7 cellular contexts compared by ENCODE assay signal in genomic region chr9:129803679-129804065, GRCh38. TPM values are rescaled to one million over a fixed set of nuclear protein-coding genes. Genes with fewer than 3 reads are reported as not detected.
DNase-seq lines count a peak whose midpoint lies in the region; ATAC-seq and TF ChIP-seq lines count a peak whose summit lies in the region.

No MANE protein-coding gene starts in this region.

- H3K4me1 ChIP-seq in effector memory CD4-positive, alpha-beta T cell (ENCODE audit: control insufficient read depth, insufficient read depth, low read length, poor library complexity, severe bottlenecking), result peaks cover 9% of the 10 kb centered on the region

- peak; percentile 19 for ATAC-seq in GM21367 (IDR thresholded peaks at IDR 0.05; ENCODE audit: unreplicated experiment)

- H3K36me3 Mint-ChIP-seq in neural crest cell (ENCODE audit: low read depth), result peaks cover 4% of the 10 kb centered on the region

- TF ChIP-seq CTCF in neural crest cell (conservative IDR thresholded peaks at IDR 0.05), result no peak

- DNase-seq in MG63 (peak; percentile 18), neural crest cell (ENCODE audit: low read depth, low spot score) (no peak), DMS114 treated with DMSO at 0.1 percent for 48 hours (lab: John Stamatoyannopoulos, UW; ENCODE audit: unreplicated experiment) (no peak), dermis blood vessel endothelial cell (no peak), ecto neural progenitor cell (ENCODE audit: low spot score) (no peak)
- DNase-seq in effector memory CD4-positive, alpha-beta T cell, result no peak

- no peaks in the 10 kb centered on the region for H3K9me3 ChIP-seq in MG63
- no peaks in the 10 kb centered on the region for H3K9me3 ChIP-seq in effector memory CD4-positive, alpha-beta T cell (ENCODE audit: control insufficient read depth, low read length)

- peak overlapping the region; percentile 92 for H3K4me3 ChIP-seq in MG63
- peak overlapping the region; percentile 93 for H3K4me3 ChIP-seq in effector memory CD4-positive, alpha-beta T cell (ENCODE audit: insufficient read depth, low read depth, low read length, poor library complexity, severe bottlenecking)

- H3K36me3 ChIP-seq in MG63, result peaks cover 9% of the 10 kb centered on the region
- H3K36me3 ChIP-seq in effector memory CD4-positive, alpha-beta T cell (ENCODE audit: control insufficient read depth, insufficient read depth, low read length), result peaks cover 18% of the 10 kb centered on the region

- peaks cover 14% of the 10 kb centered on the region for H3K4me1 Mint-ChIP-seq in neural crest cell

- no peaks in the 10 kb centered on the region for H3K9me3 Mint-ChIP-seq in neural crest cell

- H3K4me3 Mint-ChIP-seq in neural crest cell, result peak overlapping the region; percentile 90

- H3K27me3 ChIP-seq in MG63, result no peaks in the 10 kb centered on the region
- no peaks in the 10 kb centered on the region for H3K27me3 ChIP-seq in effector memory CD4-positive, alpha-beta T cell (replicated peaks; ENCODE audit: control insufficient read depth, insufficient read depth, low read length, poor library complexity, severe bottlenecking)

- peak overlapping the region; percentile 83 for H3K27ac ChIP-seq in effector memory CD4-positive, alpha-beta T cell (ENCODE audit: insufficient read depth, low read length, poor library complexity, severe bottlenecking)

- no peaks in the 10 kb centered on the region for H3K27me3 Mint-ChIP-seq in neural crest cell (ENCODE audit: low read depth)

- H3K27ac Mint-ChIP-seq in neural crest cell (ENCODE audit: unreplicated experiment), result no peak overlapping the region

RNA-seq across cellular contexts. Expression of gene TOR1B, which starts 0.7 kb away (rescaled TPM):
- 31.8 and 43.6 TPM in 2 replicates for total RNA-seq in MG63 (2014; rRNA removed; shearing (Covaris generic); ENCODE audit: low replicate concordance)
- total RNA-seq in neural crest cell, result 16.6 and 18.0 TPM in 2 replicates
- total RNA-seq in dermis blood vessel endothelial cell, result 33.5 and 34.6 TPM in 2 replicates

RNA-seq across cellular contexts. Expression of gene TOR1A, which starts 20.3 kb away (rescaled TPM):
- total RNA-seq in MG63 (2014; rRNA removed; shearing (Covaris generic); ENCODE audit: low replicate concordance), result 30.1 and 32.1 TPM in 2 replicates
- total RNA-seq in neural crest cell (36.9 and 40.5 TPM in 2 replicates), dermis blood vessel endothelial cell (38.0 and 38.8 TPM in 2 replicates)

RNA-seq across cellular contexts. Expression of gene C9orf78, which starts 31.4 kb away (rescaled TPM):
- total RNA-seq in MG63 (2014; rRNA removed; shearing (Covaris generic); ENCODE audit: low replicate concordance), result 48.7 and 116 TPM in 2 replicates
- 32.7 and 34.6 TPM in 2 replicates for total RNA-seq in neural crest cell
- total RNA-seq in dermis blood vessel endothelial cell, result 37.4 and 49.5 TPM in 2 replicates

RNA-seq across cellular contexts. Expression of gene USP20, which starts 31.6 kb away (rescaled TPM):
- 6.2 and 10.2 TPM in 2 replicates for total RNA-seq in MG63 (2014; rRNA removed; shearing (Covaris generic); ENCODE audit: low replicate concordance)
- total RNA-seq in neural crest cell (31.1 and 35.9 TPM in 2 replicates), dermis blood vessel endothelial cell (8.7 and 11.2 TPM in 2 replicates)

RNA-seq across cellular contexts. Expression of gene PTGES, which starts 50.8 kb away (rescaled TPM):
- total RNA-seq in MG63 (2014; rRNA removed; shearing (Covaris generic); ENCODE audit: low replicate concordance), result 0.23 TPM in 1 of 2 replicates, not detected in the other
- total RNA-seq in neural crest cell (1.1 and 1.2 TPM in 2 replicates), dermis blood vessel endothelial cell (0.47 and 0.51 TPM in 2 replicates)
